ENCODE assay signal across 28 cellular contexts in genomic region chr4:3849140-3849539, GRCh38.
"Had no signal": no experiment of that assay in that cellular context is flagged by ENCODE, and none has a peak within 500 bp of the region (broad histone marks: within the 10 kb centered on the region; RNA-seq: fewer than 3 reads in every experiment).

No MANE protein-coding gene starts in this region.

- H3K4me3 Mint-ChIP-seq: stimulated activated effector memory CD8-positive, alpha-beta T cell treated with anti-CD3 and anti-CD28 coated beads, Interleukin-12 subunit alpha, Interleukin-12 subunit beta, amount 100 ng/mL, for 72 hours; stimulated activated memory B cell treated with anti-CD40 and anti-IgM and Interleukin-4, amounts not matched to agents 10 μg/mL and 1 μg/mL and 100 μg/mL, for 72 hours; stimulated activated naive B cell treated with anti-CD40 and anti-IgM and Interleukin-4, amounts not matched to agents 10 μg/mL and 1 μg/mL and 100 μg/mL, for 72 hours; stimulated activated naive CD8-positive, alpha-beta T cell treated with anti-CD3 and anti-CD28 coated beads, Interleukin-15, Interleukin-2, amounts not matched to agents 100 ng/mL and 50 ng/mL, for 24 hours; type B pancreatic cell had no signal

- H3K27ac ChIP-seq: stomach, suprapubic skin, testis, thoracic aorta, thyroid gland, tibial artery, tibial nerve, transverse colon, upper lobe of left lung, upper lobe of right lung, uterus, vagina had no signal

- H3K4me3 ChIP-seq: stomach, suprapubic skin, testis, thoracic aorta, thyroid gland, tibial artery, tibial nerve, transverse colon, upper lobe of left lung, upper lobe of right lung, uterus, vagina had no signal

- H3K4me1 ChIP-seq: stomach, suprapubic skin, testis, thyroid gland, tibial artery, tibial nerve, transverse colon, upper lobe of left lung, upper lobe of right lung, uterus, vagina had no signal

- DNase-seq: stimulated activated CD4-positive, alpha-beta T cell treated with anti-CD3 and anti-CD28 coated beads, Interleukin-2, amount 100 ng/mL, for 24 hours; stimulated activated CD4-positive, alpha-beta T cell treated with anti-CD3 and anti-CD28 coated beads, Interleukin-2, amount 100 ng/mL, for 48 hours; stimulated activated CD4-positive, alpha-beta T cell treated with anti-CD3 and anti-CD28 coated beads, Interleukin-4, amount 100 ng/mL, for 1 hour; stimulated activated CD4-positive, alpha-beta T cell treated with anti-CD3 and anti-CD28 coated beads, Interleukin-4, amount 100 ng/mL, for 24 hours; stimulated activated CD4-positive, alpha-beta T cell treated with anti-CD3 and anti-CD28 coated beads, Interleukin-4, amount 100 ng/mL, for 4 hours; stimulated activated CD8-positive, alpha-beta memory T cell treated with anti-CD3 and anti-CD28 coated beads, Interleukin-4, amount 100 ng/mL, for 48 hours; stimulated activated naive B cell treated with anti-CD40 and anti-IgM and Interleukin-4, amounts not matched to agents 10 μg/mL and 1 μg/mL and 100 μg/mL, for 72 hours; stimulated activated naive CD4-positive, alpha-beta T cell; stimulated activated naive CD4-positive, alpha-beta T cell treated with Interleukin-2 at 50 U/mL for 16 hours; stomach; substantia nigra; testis; thyroid gland; tibial artery; transverse colon; trophoblast cell; upper lobe of right lung; uterus had no signal

- H3K36me3 ChIP-seq: stomach, suprapubic skin, thoracic aorta, thyroid gland, tibial artery, tibial nerve, transverse colon, upper lobe of left lung, upper lobe of right lung, uterus, vagina had no signal

- H3K9me3 ChIP-seq: testis, thyroid gland, transverse colon, upper lobe of right lung, vagina had no signal

- FAIRE-seq: urothelium cell line had no signal

- H3K27me3 ChIP-seq: testis, thyroid gland, tibial nerve, upper lobe of left lung, uterus, vagina had no signal

- H3K4me1 Mint-ChIP-seq: stimulated activated effector memory CD8-positive, alpha-beta T cell treated with anti-CD3 and anti-CD28 coated beads, Interleukin-12 subunit alpha, Interleukin-12 subunit beta, amount 100 ng/mL, for 72 hours; stimulated activated memory B cell treated with anti-CD40 and anti-IgM and Interleukin-4, amounts not matched to agents 10 μg/mL and 1 μg/mL and 100 μg/mL, for 72 hours; stimulated activated naive B cell treated with anti-CD40 and anti-IgM and Interleukin-4, amounts not matched to agents 10 μg/mL and 1 μg/mL and 100 μg/mL, for 72 hours had no signal

- ATAC-seq: stimulated activated effector memory CD8-positive, alpha-beta T cell treated with anti-CD3 and anti-CD28 coated beads, Interleukin-12 subunit alpha, Interleukin-12 subunit beta, amount 100 ng/mL, for 72 hours; stimulated activated memory B cell treated with anti-CD40 and anti-IgM and Interleukin-4, amounts not matched to agents 10 μg/mL and 1 μg/mL and 100 μg/mL, for 72 hours; stimulated activated naive B cell treated with anti-CD40 and anti-IgM and Interleukin-4, amounts not matched to agents 10 μg/mL and 1 μg/mL and 100 μg/mL, for 72 hours; upper lobe of right lung had no signal

- H3K27ac Mint-ChIP-seq: stimulated activated effector memory CD8-positive, alpha-beta T cell treated with anti-CD3 and anti-CD28 coated beads, Interleukin-12 subunit alpha, Interleukin-12 subunit beta, amount 100 ng/mL, for 72 hours; stimulated activated memory B cell treated with anti-CD40 and anti-IgM and Interleukin-4, amounts not matched to agents 10 μg/mL and 1 μg/mL and 100 μg/mL, for 72 hours; stimulated activated naive B cell treated with anti-CD40 and anti-IgM and Interleukin-4, amounts not matched to agents 10 μg/mL and 1 μg/mL and 100 μg/mL, for 72 hours; stimulated activated naive CD8-positive, alpha-beta T cell treated with anti-CD3 and anti-CD28 coated beads, Interleukin-15, Interleukin-2, amounts not matched to agents 100 ng/mL and 50 ng/mL, for 24 hours; type B pancreatic cell had no signal

- H3K9me3 Mint-ChIP-seq: stimulated activated naive CD8-positive, alpha-beta T cell treated with anti-CD3 and anti-CD28 coated beads, Interleukin-15, Interleukin-2, amounts not matched to agents 100 ng/mL and 50 ng/mL, for 24 hours; type B pancreatic cell had no signal
